In genomic region chr12:59595557-59596231, GRCh38 we compare ENCODE assay signal across 8 cellular contexts. TPM values are rescaled to one million over a fixed set of nuclear protein-coding genes. Genes with fewer than 3 reads are reported as not detected.
A peak's percentile ranks its signal among the peaks of the same experiment; 100 is the strongest.
DNase-seq lines count a peak whose midpoint lies in the region; ATAC-seq and TF ChIP-seq lines count a peak whose summit lies in the region.

Gene SLC16A7, plus strand, starts transcription at chr12:59596029. Its CDS starts 108,773 bp downstream, at chr12:59704802.

- DNase-seq in NCI-H82 (lab: John Stamatoyannopoulos, UW) (peak; percentile 97), lower lobe of right lung (peak; percentile 89)
- DNase-seq in activated CD8-positive, alpha-beta T cell treated with anti-CD3 and anti-CD28 coated beads for 36 hours = peak; percentile 87
- DNase-seq in stimulated activated CD4-positive, alpha-beta T cell treated with anti-CD3 and anti-CD28 coated beads, TNF-alpha, amount 100 ng/mL, for 1 hour (ENCODE audit: low read depth in 3 of 3, low spot score in 1 of 3) = peak; percentile 65 to 68 (median 65)

- intact Hi-C loops in activated CD8-positive, alpha-beta T cell treated with anti-CD3 and anti-CD28 coated beads for 36 hours (cut with micrococcal nuclease) = loop anchor here (10.0 kb wide), 1 partner anchor 191 kb away; no protein-coding TSS in a partner anchor
- intact Hi-C loops in lower lobe of right lung (cut with DNase I) = no loop called here

- H3K9ac ChIP-seq in BLaER1 = peak within 1 kb of the TSS; percentile 90

- peak within 1 kb of the TSS; percentile 84 for H3K4me2 ChIP-seq in BLaER1

- H3K27ac ChIP-seq in BLaER1 (peak within 1 kb of the TSS; percentile 95), ectodermal cell (ENCODE audit: insufficient read depth, low read depth, low read length, poor library complexity, severe bottlenecking) (no peak within 1 kb of the TSS), lower lobe of right lung (peak within 1 kb of the TSS; percentile 94)

- peak; percentile 66 for ATAC-seq in GM19397 (IDR thresholded peaks at IDR 0.05; ENCODE audit: unreplicated experiment)
- ATAC-seq in HG03558 (IDR thresholded peaks at IDR 0.05; ENCODE audit: extremely low read depth, unreplicated experiment) = peak; percentile 33
- ATAC-seq in activated CD8-positive, alpha-beta T cell treated with anti-CD3 and anti-CD28 coated beads for 36 hours = peak; percentile 50
- ATAC-seq in lower lobe of right lung = peak; percentile 91 to 93

- TF ChIP-seq CTCF in activated CD8-positive, alpha-beta T cell treated with anti-CD3 and anti-CD28 coated beads for 36 hours (IDR thresholded peaks at IDR 0.05) = no peak
- no peak for TF ChIP-seq CTCF in lower lobe of right lung (IDR thresholded peaks at IDR 0.05)

- H3K4me3 ChIP-seq in BLaER1 (peak within 1 kb of the TSS; percentile 79), ectodermal cell (ENCODE audit: insufficient read depth, low read depth, low read length) (peak within 1 kb of the TSS; percentile 54), lower lobe of right lung (peak within 1 kb of the TSS; percentile 78)

- H3K36me3 ChIP-seq in BLaER1 (no peaks in the 10 kb centered on the region), ectodermal cell (ENCODE audit: control insufficient read depth, insufficient read depth, low read length) (no peaks in the 10 kb centered on the region), lower lobe of right lung (no peaks in the 10 kb centered on the region)

- H4K20me1 ChIP-seq in BLaER1 = no peaks in the 10 kb centered on the region

- POLR2A ChIA-PET in activated CD8-positive, alpha-beta T cell treated with anti-CD3 and anti-CD28 coated beads for 36 hours (lab: Charles Lee) = interaction anchor here (0.6 to 1.7 kb wide), 12 partner anchors 8 to 177 kb away, joined by 3 to 7 read pairs (median 3); no protein-coding TSS in a partner anchor

- H3K4me1 Mint-ChIP-seq in activated CD8-positive, alpha-beta T cell treated with anti-CD3 and anti-CD28 coated beads for 36 hours (ENCODE audit: low read depth) = peaks cover 49% of the 10 kb centered on the region

- H3K27ac Mint-ChIP-seq in activated CD8-positive, alpha-beta T cell treated with anti-CD3 and anti-CD28 coated beads for 36 hours = peak within 1 kb of the TSS; percentile 98

- 0 to 1% methylated on average over 34 to 37 of the region's 37 CpGs for WGBS in ectodermal cell, 2 experiments

- no peaks in the 10 kb centered on the region for H3K9me3 Mint-ChIP-seq in activated CD8-positive, alpha-beta T cell treated with anti-CD3 and anti-CD28 coated beads for 36 hours

- H3K36me3 Mint-ChIP-seq in activated CD8-positive, alpha-beta T cell treated with anti-CD3 and anti-CD28 coated beads for 36 hours (ENCODE audit: low read depth) = peaks cover 32% of the 10 kb centered on the region

- H3K27me3 ChIP-seq in BLaER1 (no peaks in the 10 kb centered on the region), ectodermal cell (ENCODE audit: control insufficient read depth, insufficient read depth, low read length, poor library complexity, severe bottlenecking) (peaks cover 32% of the 10 kb centered on the region), lower lobe of right lung (ENCODE audit: low read depth) (no peaks in the 10 kb centered on the region)

- H3K4me1 ChIP-seq in BLaER1 (peaks cover 22% of the 10 kb centered on the region), ectodermal cell (ENCODE audit: control insufficient read depth, insufficient read depth, low read length) (peaks cover 3% of the 10 kb centered on the region), lower lobe of right lung (peaks cover 23% of the 10 kb centered on the region)

- no peaks in the 10 kb centered on the region for H3K27me3 Mint-ChIP-seq in activated CD8-positive, alpha-beta T cell treated with anti-CD3 and anti-CD28 coated beads for 36 hours

- H3K4me3 Mint-ChIP-seq in activated CD8-positive, alpha-beta T cell treated with anti-CD3 and anti-CD28 coated beads for 36 hours = peak within 1 kb of the TSS; percentile 85

- H3K9me3 ChIP-seq in BLaER1 = no peaks in the 10 kb centered on the region
- no peaks in the 10 kb centered on the region for H3K9me3 ChIP-seq in ectodermal cell (ENCODE audit: control insufficient read depth, low read length)
- no peaks in the 10 kb centered on the region for H3K9me3 ChIP-seq in lower lobe of right lung

- CTCF ChIA-PET in activated CD8-positive, alpha-beta T cell treated with anti-CD3 and anti-CD28 coated beads for 36 hours (lab: Charles Lee) = interaction anchor here (0.7 to 1.5 kb wide), 4 partner anchors 41 to 212 kb away, joined by 3 read pairs; no protein-coding TSS in a partner anchor

RNA-seq across cellular contexts. Expression of gene SLC16A7, which starts in this region (rescaled TPM):
- total RNA-seq in activated CD8-positive, alpha-beta T cell treated with anti-CD3 and anti-CD28 coated beads for 36 hours = 10 to 100 TPM; 21.0 to 21.4 TPM
- 0.81 TPM for polyA plus RNA-seq in ectodermal cell (2013, experiment 1 of 4)
- 0.91 TPM for polyA plus RNA-seq in ectodermal cell (2013, experiment 2 of 4)
- 1.3 TPM for polyA plus RNA-seq in ectodermal cell (2013, experiment 3 of 4)
- 1.1 TPM for polyA plus RNA-seq in ectodermal cell (2013, experiment 4 of 4)
- 13.3 TPM for total RNA-seq in lower lobe of right lung

Comparison
In these comparisons a context has a peak if more than half of its experiments do, and no peak if none do; other contexts are left out.
1. ATAC-seq: peak in every context shown above with its lines; median percentile 92 in lower lobe of right lung; 66 in GM19397; 50 in activated CD8-positive, alpha-beta T cell treated with anti-CD3 and anti-CD28 coated beads for 36 hours; 33 in HG03558.